ENCODE assay signal across 1 cellular context in genomic region chrX:19874391-19875050, GRCh38.
TF ChIP-seq lines count a peak whose summit lies in the region.

No MANE protein-coding gene starts in this region.

TF ChIP-seq in SK-N-SH treated with all-trans-retinoic acid at 6 μM for 48 hours, 23 proteins besides CTCF, POLR2A, EP300 and RAD21 (continued from another document):
- no peak for TF ChIP-seq TSHZ2 (CRISPR knock-in tag; IDR thresholded peaks at IDR 0.05)
- TF ChIP-seq CREB5 (CRISPR knock-in tag; IDR thresholded peaks at IDR 0.05; ENCODE audit: low read depth), result no peak
- no peak for TF ChIP-seq ESRRG (CRISPR knock-in tag; IDR thresholded peaks at IDR 0.05)
- TF ChIP-seq BACH2 (CRISPR knock-in tag; IDR thresholded peaks at IDR 0.05; ENCODE audit: borderline replicate concordance), result no peak
- no peak for TF ChIP-seq ISL1 (CRISPR knock-in tag; IDR thresholded peaks at IDR 0.05)
- TF ChIP-seq ZNF8 (CRISPR knock-in tag; IDR thresholded peaks at IDR 0.05), result no peak
- no peak for TF ChIP-seq OSR1 (CRISPR knock-in tag; IDR thresholded peaks at IDR 0.05)
- TF ChIP-seq ZFP30 (CRISPR knock-in tag; IDR thresholded peaks at IDR 0.05), result no peak
- no peak for TF ChIP-seq ZNF70 (CRISPR knock-in tag; IDR thresholded peaks at IDR 0.05)
- no peak for TF ChIP-seq ARNTL (CRISPR knock-in tag; IDR thresholded peaks at IDR 0.05; ENCODE audit: borderline replicate concordance, low read depth)
- TF ChIP-seq ZC3H10 (CRISPR knock-in tag; IDR thresholded peaks at IDR 0.05), result no peak
